8 cellular contexts compared by ENCODE assay signal in genomic region chrX:54494970-54495813, GRCh38. TPM values are rescaled to one million over a fixed set of nuclear protein-coding genes. Genes with fewer than 3 reads are reported as not detected.
DNase-seq lines count a peak whose midpoint lies in the region; ATAC-seq, FAIRE-seq and TF ChIP-seq lines count a peak whose summit lies in the region.

No MANE protein-coding gene starts in this region.

- POLR2A ChIA-PET in AG04449 (lab: Yijun Ruan, JAX) (interaction anchor here (0.9 kb wide), 1 partner anchor 14 kb away, joined by 3 read pairs; no protein-coding TSS in a partner anchor), K562 (lab: Yijun Ruan, JAX) (no interaction called here)

- no TSS peak for BruUV-seq in K562 (replicated peaks; lab: Mats Ljungman, UMichigan)

- H3K9me1 ChIP-seq in K562 (ENCODE audit: control insufficient read depth, insufficient read depth, low read length) = no peaks in the 10 kb centered on the region

- 50% methylated on average over 19 of the region's 87 CpGs for WGBS in K562 (ENCODE audit: insufficient coverage, low coverage, missing lambda C conversion rate)

- H2AFZ ChIP-seq in K562 (ENCODE audit: low read depth, low read length) = no peak overlapping the region

- no peaks in the 10 kb centered on the region for H4K20me1 ChIP-seq in K562 (replicated peaks; ENCODE audit: control insufficient read depth, insufficient read depth, low read length)

- peaks cover 0 to 4% of the 10 kb centered on the region in 2 experiments; a peak in 1 of 5 replicates for H3K27me3 ChIP-seq in K562 (ENCODE audit: control insufficient read depth in 2 of 2, insufficient read depth in 2 of 2, low read length in 2 of 2)

- no peak for ATAC-seq in K562
- no peak for ATAC-seq in stimulated activated naive CD8-positive, alpha-beta T cell treated with anti-CD3 and anti-CD28 coated beads, Interleukin-15, Interleukin-2, amounts not matched to agents 100 U/mL and 50 U/mL, for 24 hours

- in situ Hi-C loops in K562 (cut with MboI) = no loop called here

- no peak overlapping the region for H3K4me2 ChIP-seq in K562 (ENCODE audit: insufficient read depth, low read length)

- no peak for TF ChIP-seq RAD21 in K562 (CRISPR knock-in tag; conservative IDR thresholded peaks at IDR 0.05 in 1 of 2, IDR thresholded peaks at IDR 0.05 in 1 of 2)

- H3K9me3 ChIP-seq in K562 (replicated peaks; ENCODE audit: control insufficient read depth, insufficient read depth, low read depth, low read length) = no peaks in the 10 kb centered on the region

- CTCF ChIA-PET in AG04449 (lab: Yijun Ruan, JAX) (no interaction called here), K562 (lab: Yijun Ruan, JAX; ENCODE audit: low intra/inter-chr PET ratio) (no interaction called here)

- H3K9ac ChIP-seq in K562 (ENCODE audit: insufficient read depth in 1 of 2, low read depth in 2 of 2, low read length in 2 of 2) = no peak overlapping the region

- no peaks in the 10 kb centered on the region for H3K36me3 ChIP-seq in K562 (ENCODE audit: control insufficient read depth, insufficient read depth, low read length)

- H3K4me3 ChIP-seq in AG04449 (ENCODE audit: low read depth, low read length) (peak overlapping the region; percentile 64), HFF-Myc (replicated peaks; ENCODE audit: low read depth, low read length) (peak overlapping the region; percentile 66), K562 (peak overlapping the region; percentile 13; the same call in 1 of the 2 replicates)

- intact Hi-C loops in K562 (cut with micrococcal nuclease) = no loop called here

- DNase-seq in AG04449 (ENCODE audit: low read depth, low spot score) (no peak), HFF-Myc (ENCODE audit: extremely low read depth, low read depth) (no peak), K562 (ENCODE audit: extremely low read depth in 1 of 4, low spot score in 3 of 4) (no peak), islet precursor cell (peak; percentile 61), mucosa of gallbladder (ENCODE audit: low spot score) (no peak), H4 (ENCODE audit: low spot score) (no peak), occipital lobe (lab: John Stamatoyannopoulos, UW) (no peak)
- peak; percentile 3 for DNase-seq in stimulated activated naive CD8-positive, alpha-beta T cell treated with anti-CD3 and anti-CD28 coated beads, Interleukin-15, Interleukin-2, amounts not matched to agents 100 U/mL and 50 U/mL, for 24 hours

- no peak for TF ChIP-seq POLR2A in K562 (conservative IDR thresholded peaks at IDR 0.05)

- peaks cover 3 to 24% of the 10 kb centered on the region in 2 experiments; a peak in 2 of 5 replicates for H3K4me1 ChIP-seq in K562 (replicated peaks in 1 of 2; ENCODE audit: control insufficient read depth in 2 of 2, insufficient read depth in 2 of 2, low read length in 2 of 2)

- H3K27ac ChIP-seq in K562 (ENCODE audit: extremely low read depth, low read depth, low read length) = no peak overlapping the region

- TF ChIP-seq EP300 in K562 (IDR thresholded peaks at IDR 0.05; ENCODE audit: low read length) = no peak

- TF ChIP-seq CTCF in AG04449 (IDR thresholded peaks at IDR 0.05; ENCODE audit: insufficient read depth, low read length, missing control alignments) (no peak), HFF-Myc (IDR thresholded peaks at IDR 0.05; ENCODE audit: low read depth, low read length, missing control alignments) (no peak), K562 (IDR thresholded peaks at IDR 0.05 in 2 of 3, conservative IDR thresholded peaks at IDR 0.05 in 1 of 3; ENCODE audit: insufficient read depth in 2 of 3, low read depth in 1 of 3, low read length in 3 of 3) (no peak)

- no peak for FAIRE-seq in K562 (lab: Jason Lieb, UNC)

- no peaks in the 10 kb centered on the region for H3K79me2 ChIP-seq in K562 (ENCODE audit: control insufficient read depth, insufficient read depth, low read length)

TF ChIP-seq in K562, 482 proteins besides CTCF, POLR2A, EP300 and RAD21 (continues in another document):
- no peak for TF ChIP-seq ZSCAN32 (CRISPR knock-in tag; IDR thresholded peaks at IDR 0.05)

RNA-seq across cellular contexts. Expression of gene FGD1, which starts 0.8 kb away (rescaled TPM):
- total RNA-seq in K562 (2011; cell fraction: chromatin; rRNA removed; ENCODE audit: low replicate concordance) = 0.23 TPM in 1 of 2 replicates, not detected in the other
- 0.17 TPM in 1 of 2 replicates, not detected in the other for total RNA-seq in K562 (2011; cell fraction: nucleolus; rRNA removed)
- 0.07 TPM in 1 of 2 replicates, not detected in the other for total RNA-seq in K562 (2011; cell fraction: nucleoplasm; rRNA removed)
- 0.04 TPM in 1 of 2 replicates, not detected in the other for total RNA-seq in K562 (2014; rRNA removed)
- total RNA-seq in K562 (2014; rRNA removed; fragmentation: Illumina TruSeq; extraction: Trizol) = not detected in 2 replicates
- 0.04 TPM in 2 replicates for total RNA-seq in K562 (2015; rRNA removed; fragmentation: Illumina TruSeq; extraction: Trizol)
- 0.07 and 0.09 TPM in 2 replicates for total RNA-seq in K562 (2021)
- polyA plus RNA-seq in K562 (2011; rRNA removed) = 0.01 and 0.08 TPM in 2 replicates
- polyA plus RNA-seq in K562 (2011; cell fraction: cytosol; rRNA removed) = 0.09 and 0.13 TPM in 2 replicates
- 0.07 and 0.13 TPM in 2 replicates for polyA plus RNA-seq in K562 (2011; cell fraction: nucleus; rRNA removed)
- 0.56 and 1.0 TPM in 2 replicates for polyA plus RNA-seq in K562 (2012)
- polyA plus RNA-seq in K562 (2014; fragmentation: Illumina TruSeq; extraction: Trizol) = 0.06 TPM in 2 replicates
- polyA plus RNA-seq in K562 (2014; fragmentation: Nextera tagmentation; extraction: Ambion mirVana) = under 1 TPM; 0.01 to 0.04 TPM
- polyA plus RNA-seq in K562 (2014; rRNA removed) = 0.04 and 0.07 TPM in 2 replicates
- polyA minus RNA-seq in K562 (2011; rRNA and poly(A)+ RNA removed) = 0.09 TPM in 1 of 2 replicates, not detected in the other
- polyA minus RNA-seq in K562 (2011; cell fraction: cytosol; rRNA and poly(A)+ RNA removed) = not detected in 2 replicates
- not detected in 2 replicates for polyA minus RNA-seq in K562 (2011; cell fraction: nucleus; rRNA and poly(A)+ RNA removed)
- 5.4 TPM for total RNA-seq in mucosa of gallbladder
- 2.6 and 4.1 TPM in 2 replicates for total RNA-seq in H4 (2014; rRNA removed; shearing (Covaris generic))
- 9.0 TPM for total RNA-seq in occipital lobe

RNA-seq across cellular contexts. Expression of gene GNL3L, which starts 34.8 kb away (rescaled TPM):
- 67.3 and 90.0 TPM in 2 replicates for total RNA-seq in K562 (2011; cell fraction: chromatin; rRNA removed; ENCODE audit: low replicate concordance)
- total RNA-seq in K562 (2011; cell fraction: nucleolus; rRNA removed) = 47.0 and 50.0 TPM in 2 replicates
- total RNA-seq in K562 (2011; cell fraction: nucleoplasm; rRNA removed) = 41.5 and 47.7 TPM in 2 replicates
- total RNA-seq in K562 (2014; rRNA removed) (57.8 and 61.0 TPM in 2 replicates), K562 (2014; rRNA removed; fragmentation: Illumina TruSeq; extraction: Trizol) (59.8 and 61.0 TPM in 2 replicates), K562 (2015; rRNA removed; fragmentation: Illumina TruSeq; extraction: Trizol) (53.0 and 54.6 TPM in 2 replicates), K562 (2021) (73.1 and 81.7 TPM in 2 replicates), mucosa of gallbladder (32.9 TPM), occipital lobe (17.6 TPM)
- polyA plus RNA-seq in K562 (2011; rRNA removed) (33.8 and 37.6 TPM in 2 replicates), K562 (2014; fragmentation: Illumina TruSeq; extraction: Trizol) (25.0 and 26.8 TPM in 2 replicates), K562 (2014; fragmentation: Nextera tagmentation; extraction: Ambion mirVana) (10 to 100 TPM; 11.5 to 11.9 TPM), K562 (2014; rRNA removed) (29.2 and 32.8 TPM in 2 replicates)
- polyA plus RNA-seq in K562 (2011; cell fraction: cytosol; rRNA removed) = 29.5 and 31.5 TPM in 2 replicates
- polyA plus RNA-seq in K562 (2011; cell fraction: nucleus; rRNA removed) = 27.5 and 35.4 TPM in 2 replicates
- 11.9 and 23.4 TPM in 2 replicates for polyA plus RNA-seq in K562 (2012)
- 92.8 and 129 TPM in 2 replicates for polyA minus RNA-seq in K562 (2011; rRNA and poly(A)+ RNA removed)
- 54.0 and 70.0 TPM in 2 replicates for polyA minus RNA-seq in K562 (2011; cell fraction: cytosol; rRNA and poly(A)+ RNA removed)
- polyA minus RNA-seq in K562 (2011; cell fraction: nucleus; rRNA and poly(A)+ RNA removed) = 16.2 and 23.8 TPM in 2 replicates
- 41.2 and 42.2 TPM in 2 replicates for total RNA-seq in H4 (2014; rRNA removed; shearing (Covaris generic))

RNA-seq across cellular contexts. Expression of gene TSR2, which starts 55.0 kb away (rescaled TPM):
- total RNA-seq in K562 (2011; cell fraction: chromatin; rRNA removed; ENCODE audit: low replicate concordance) = 5.1 and 5.7 TPM in 2 replicates
- total RNA-seq in K562 (2011; cell fraction: nucleolus; rRNA removed) = 1.8 and 3.0 TPM in 2 replicates
- total RNA-seq in K562 (2011; cell fraction: nucleoplasm; rRNA removed) = 7.3 and 10.6 TPM in 2 replicates
- total RNA-seq in K562 (2014; rRNA removed) (23.8 and 28.5 TPM in 2 replicates), K562 (2014; rRNA removed; fragmentation: Illumina TruSeq; extraction: Trizol) (26.2 and 27.1 TPM in 2 replicates), K562 (2015; rRNA removed; fragmentation: Illumina TruSeq; extraction: Trizol) (29.1 and 29.8 TPM in 2 replicates), K562 (2021) (27.4 and 32.2 TPM in 2 replicates), mucosa of gallbladder (34.3 TPM), occipital lobe (11.9 TPM)
- polyA plus RNA-seq in K562 (2011; rRNA removed) (18.0 and 20.1 TPM in 2 replicates), K562 (2014; fragmentation: Illumina TruSeq; extraction: Trizol) (45.8 and 50.0 TPM in 2 replicates), K562 (2014; fragmentation: Nextera tagmentation; extraction: Ambion mirVana) (10 to 100 TPM in 1 of 2 experiments, 1 to 10 TPM in 1; 8.6 to 17.4 TPM), K562 (2014; rRNA removed) (35.9 and 37.7 TPM in 2 replicates)
- 12.2 and 17.3 TPM in 2 replicates for polyA plus RNA-seq in K562 (2011; cell fraction: cytosol; rRNA removed)
- polyA plus RNA-seq in K562 (2011; cell fraction: nucleus; rRNA removed) = 8.5 and 9.2 TPM in 2 replicates
- 30.1 and 52.9 TPM in 2 replicates for polyA plus RNA-seq in K562 (2012)
- 7.8 and 9.9 TPM in 2 replicates for polyA minus RNA-seq in K562 (2011; rRNA and poly(A)+ RNA removed)
- polyA minus RNA-seq in K562 (2011; cell fraction: cytosol; rRNA and poly(A)+ RNA removed) = 3.5 and 5.3 TPM in 2 replicates
- 1.8 and 3.6 TPM in 2 replicates for polyA minus RNA-seq in K562 (2011; cell fraction: nucleus; rRNA and poly(A)+ RNA removed)
- total RNA-seq in H4 (2014; rRNA removed; shearing (Covaris generic)) = 21.5 and 27.4 TPM in 2 replicates

Comparison
In these comparisons a context has a peak if more than half of its experiments do, and no peak if none do; other contexts are left out.
1. DNase-seq: peak in islet precursor cell (single experiment) and stimulated activated naive CD8-positive, alpha-beta T cell treated with anti-CD3 and anti-CD28 coated beads, Interleukin-15, Interleukin-2, amounts not matched to agents 100 U/mL and 50 U/mL, for 24 hours (single experiment); none in AG04449 (single experiment), HFF-Myc (single experiment), K562 (0 of 4), mucosa of gallbladder (single experiment), H4 (single experiment) and occipital lobe (single experiment).
2. H3K4me3 ChIP-seq: peak in every context shown above with its lines; median percentile 66 in HFF-Myc; 64 in AG04449; 13 in K562.